Comparison of ENCODE assay signal across 33 cellular contexts in genomic region chr13:94666065-94666464, GRCh38. TPM values are rescaled to one million over a fixed set of nuclear protein-coding genes. Genes with fewer than 3 reads are reported as not detected.
"Had no signal": no experiment of that assay in that cellular context is flagged by ENCODE, and none has a peak within 500 bp of the region (broad histone marks: within the 10 kb centered on the region; RNA-seq: fewer than 3 reads in every experiment).

No MANE protein-coding gene starts in this region.

- H3K4me2 ChIP-seq: SK-N-SH had no signal

- DNase-seq: activated CD4-positive, alpha-beta T cell treated with anti-CD3 and anti-CD28 coated beads for 4 hours; activated effector memory CD4-positive, alpha-beta T cell treated with Interleukin-2 at 50 U/mL for 16 hours; activated naive CD4-positive, alpha-beta T cell treated with anti-CD3 and anti-CD28 coated beads, Interleukin-2, amount 10 ng/mL, durations not matched to agents 7 days and 5 days; activated naive CD8-positive, alpha-beta T cell treated with anti-CD3 and anti-CD28 coated beads, Interleukin-2, amount 50 U/mL, for 24 hours; activated T-cell treated with anti-CD3 and anti-CD28 coated beads, Interleukin-2, amount 50 U/mL, for 1 hour; anterior cingulate cortex; central memory CD4-positive, alpha-beta T cell; Kasumi-1; KG1; MG63; NCI-H1048; NCI-H1105 treated with DMSO at 0.1 percent for 48 hours; NCI-H1436 treated with DMSO at 0.1 percent for 48 hours; NCI-H1694 treated with DMSO at 0.1 percent for 48 hours; NCI-H2029; NCI-H345; NCI-H524 treated with DMSO at 0.1 percent for 48 hours; PC-3; Peyer's patch; RPMI8226; SHP77 treated with DMSO at 0.1 percent for 48 hours; SK-N-SH had no signal

- FAIRE-seq: TTC549 had no signal

- H3K4me1 ChIP-seq: SJSA1 had no signal

- H3K9ac ChIP-seq: SK-N-SH had no signal

- H3K36me3 ChIP-seq: MG63, Peyer's patch, SJSA1 had no signal

- H3K9me3 ChIP-seq: MG63, Peyer's patch, SJSA1, SK-N-SH had no signal

- H3K27ac Mint-ChIP-seq: activated naive CD4-positive, alpha-beta T cell treated with anti-CD3 and anti-CD28 coated beads, Interleukin-2, amount 10 ng/mL, durations not matched to agents 7 days and 5 days; brain; IgD-negative memory B cell; T-helper 1 cell treated with Interleukin-12 subunit alpha and Interleukin-12 subunit beta and Interleukin-4 antibody, amounts not matched to agents 30 μg/mL and 1 μg/mL, for 36 hours; T-helper 2 cell treated with Interferon-gamma antibody and Interleukin-4, amounts not matched to agents 5 μg/mL and 100 μg/mL, for 36 hours; WTC11 had no signal

- H3K27ac ChIP-seq: Peyer's patch, SJSA1 had no signal

- ATAC-seq: activated CD4-positive, CD25-positive, alpha-beta regulatory T cell treated with anti-CD3 and anti-CD28 coated beads, Interleukin-2, amount 50 U/mL, for 24 hours; activated naive CD8-positive, alpha-beta T cell treated with anti-CD3 and anti-CD28 coated beads, Interleukin-2, amount 50 U/mL, for 24 hours; PC-3; WTC11 had no signal

- H3K4me3 Mint-ChIP-seq: activated naive CD4-positive, alpha-beta T cell treated with anti-CD3 and anti-CD28 coated beads, Interleukin-2, amount 10 ng/mL, durations not matched to agents 7 days and 5 days; activated naive CD8-positive, alpha-beta T cell; activated naive CD8-positive, alpha-beta T cell treated with anti-CD3 and anti-CD28 coated beads, Interleukin-2, amount 50 U/mL, for 24 hours; brain; IgD-negative memory B cell; T-helper 1 cell treated with Interleukin-12 subunit alpha and Interleukin-12 subunit beta and Interleukin-4 antibody, amounts not matched to agents 30 μg/mL and 1 μg/mL, for 36 hours; T-helper 2 cell treated with Interferon-gamma antibody and Interleukin-4, amounts not matched to agents 5 μg/mL and 100 μg/mL, for 36 hours; WTC11 had no signal

- H3K4me3 ChIP-seq: MG63, Peyer's patch, SJSA1 had no signal

- H3K36me3 Mint-ChIP-seq: activated naive CD4-positive, alpha-beta T cell treated with anti-CD3 and anti-CD28 coated beads, Interleukin-2, amount 10 ng/mL, durations not matched to agents 7 days and 5 days; activated naive CD8-positive, alpha-beta T cell; brain; IgD-negative memory B cell; WTC11 had no signal

- H3K9me3 Mint-ChIP-seq: activated naive CD4-positive, alpha-beta T cell treated with anti-CD3 and anti-CD28 coated beads, Interleukin-2, amount 10 ng/mL, durations not matched to agents 7 days and 5 days; T-helper 1 cell treated with Interleukin-12 subunit alpha and Interleukin-12 subunit beta and Interleukin-4 antibody, amounts not matched to agents 30 μg/mL and 1 μg/mL, for 36 hours; T-helper 2 cell treated with Interferon-gamma antibody and Interleukin-4, amounts not matched to agents 5 μg/mL and 100 μg/mL, for 36 hours; WTC11 had no signal

RNA-seq across cellular contexts. Expression of gene SOX21, which starts 46.3 kb away (rescaled TPM):
- total RNA-seq: activated CD8-positive, alpha-beta memory T cell treated with anti-CD3 and anti-CD28 coated beads for 36 hours; NCI-H460; Peyer's patch; SJSA1 had no signal
- polyA plus RNA-seq: IgD-negative memory B cell, SK-N-SH had no signal
